In genomic region chr1:110196917-110197782, GRCh38 we compare ENCODE assay signal across 8 cellular contexts. TPM values are rescaled to one million over a fixed set of nuclear protein-coding genes. Genes with fewer than 3 reads are reported as not detected.
DNase-seq lines count a peak whose midpoint lies in the region; ATAC-seq and TF ChIP-seq lines count a peak whose summit lies in the region.

No MANE protein-coding gene starts in this region.

- TF ChIP-seq CTCF in AG04450 (IDR thresholded peaks at IDR 0.05; ENCODE audit: low read depth, low read length), result peak; percentile 97
- TF ChIP-seq CTCF in OCI-LY3 (IDR thresholded peaks at IDR 0.05; ENCODE audit: low read depth, low read length), result peak; percentile 77
- TF ChIP-seq CTCF in fibroblast of villous mesenchyme (IDR thresholded peaks at IDR 0.05; ENCODE audit: insufficient read depth, low read depth, low read length), result peak; percentile 96

- H3K36me3 Mint-ChIP-seq in activated T-cell treated with anti-CD3 and anti-CD28 coated beads, Interleukin-2, amount 50 U/mL, for 4 hours (ENCODE audit: insufficient read depth), result no peaks in the 10 kb centered on the region

- no peaks in the 10 kb centered on the region for H3K36me3 ChIP-seq in OCI-LY3 (replicated peaks; ENCODE audit: low read depth, low read length)

- H3K4me3 ChIP-seq in AG04450 (ENCODE audit: low read depth, low read length) (no peak overlapping the region), OCI-LY3 (ENCODE audit: low read length) (no peak overlapping the region), fibroblast of villous mesenchyme (ENCODE audit: low read depth, low read length) (no peak overlapping the region)

- H2AFZ ChIP-seq in OCI-LY3 (ENCODE audit: low read depth, low read length), result no peak overlapping the region

- no peak for DNase-seq in AG04450 (ENCODE audit: low read depth, low spot score)
- peak; percentile 88 for DNase-seq in HuH-7.5 (ENCODE audit: low spot score)
- DNase-seq in activated T-cell treated with anti-CD3 and anti-CD28 coated beads, Interleukin-2, amount 50 U/mL, for 4 hours, result peak; percentile 39
- peak; percentile 45 for DNase-seq in fibroblast of villous mesenchyme (ENCODE audit: low read depth)
- peak; percentile 38 for DNase-seq in renal cortical epithelial cell (ENCODE audit: low read depth)
- DNase-seq in foreskin melanocyte, result no peak

- H3K79me2 ChIP-seq in OCI-LY3 (ENCODE audit: low read length), result no peaks in the 10 kb centered on the region

- POLR2A ChIA-PET in AG04450 (lab: Yijun Ruan, JAX), result no interaction called here

- H3K27me3 Mint-ChIP-seq in activated T-cell treated with anti-CD3 and anti-CD28 coated beads, Interleukin-2, amount 50 U/mL, for 4 hours (ENCODE audit: low read depth), result no peaks in the 10 kb centered on the region

- H3K4me1 Mint-ChIP-seq in activated T-cell treated with anti-CD3 and anti-CD28 coated beads, Interleukin-2, amount 50 U/mL, for 4 hours (ENCODE audit: low read depth), result no peaks in the 10 kb centered on the region

- CTCF ChIA-PET in AG04450 (lab: Charles Lee), result interaction anchor here (0.6 to 2.9 kb wide), 48 partner anchors 9 to 315 kb away, joined by 3 to 60 read pairs (median 4); partner anchors contain the start of genes KCNC4 and RBM15

- H3K9me3 Mint-ChIP-seq in activated T-cell treated with anti-CD3 and anti-CD28 coated beads, Interleukin-2, amount 50 U/mL, for 4 hours, result no peaks in the 10 kb centered on the region

- no peak overlapping the region for H3K4me3 Mint-ChIP-seq in activated T-cell treated with anti-CD3 and anti-CD28 coated beads, Interleukin-2, amount 50 U/mL, for 4 hours

- ATAC-seq in GM18498 (IDR thresholded peaks at IDR 0.05; ENCODE audit: unreplicated experiment), result peak; percentile 70
- peak; percentile 92 to 93 for ATAC-seq in activated T-cell treated with anti-CD3 and anti-CD28 coated beads, Interleukin-2, amount 50 U/mL, for 4 hours

- no peak overlapping the region for H3K4me2 ChIP-seq in OCI-LY3 (ENCODE audit: low read length)

- H4K20me1 ChIP-seq in OCI-LY3 (ENCODE audit: insufficient read depth, low read length), result no peaks in the 10 kb centered on the region

- H3K9ac ChIP-seq in OCI-LY3 (ENCODE audit: low read length), result no peak overlapping the region

- H3K4me1 ChIP-seq in OCI-LY3 (ENCODE audit: low read length), result no peaks in the 10 kb centered on the region

- H3K27me3 ChIP-seq in AG04450 (ENCODE audit: control insufficient read depth, insufficient read depth, low read length) (peaks cover 3% of the 10 kb centered on the region), OCI-LY3 (ENCODE audit: low read depth, low read length) (no peaks in the 10 kb centered on the region)

- no peak overlapping the region for H3K27ac ChIP-seq in AG04450 (ENCODE audit: low read depth, low read length)
- H3K27ac ChIP-seq in OCI-LY3 (ENCODE audit: low read length), result no peak overlapping the region

- no peaks in the 10 kb centered on the region; the same call in 1 of the 2 replicates for H3K9me3 ChIP-seq in AG04450 (ENCODE audit: control insufficient read depth, insufficient read depth, low read length)
- H3K9me3 ChIP-seq in OCI-LY3 (ENCODE audit: insufficient read depth, low read length), result no peaks in the 10 kb centered on the region

RNA-seq across cellular contexts. Expression of gene KCNC4, which starts 13.0 kb away (rescaled TPM):
- polyA plus RNA-seq in AG04450 (2011; rRNA removed), result 0.36 and 0.63 TPM in 2 replicates
- 0.48 and 0.74 TPM in 2 replicates for polyA minus RNA-seq in AG04450 (2011; rRNA and poly(A)+ RNA removed)
- 1 to 10 TPM; 6.4 to 8.1 (median 7.9) TPM for total RNA-seq in activated T-cell treated with anti-CD3 and anti-CD28 coated beads, Interleukin-2, amount 50 U/mL, for 4 hours
- total RNA-seq in fibroblast of villous mesenchyme (0.64 and 1.7 TPM in 2 replicates), renal cortical epithelial cell (2.6 and 15.2 TPM in 2 replicates)

RNA-seq across cellular contexts. Expression of gene SLC6A17, which starts 46.9 kb away (rescaled TPM):
- polyA plus RNA-seq in AG04450 (2011; rRNA removed), result 0.02 and 0.05 TPM in 2 replicates
- polyA minus RNA-seq in AG04450 (2011; rRNA and poly(A)+ RNA removed), result 0.17 and 0.23 TPM in 2 replicates
- under 1 TPM in 2 of 3 donors, not detected in 1; 0.05 to 0.10 TPM for total RNA-seq in activated T-cell treated with anti-CD3 and anti-CD28 coated beads, Interleukin-2, amount 50 U/mL, for 4 hours
- total RNA-seq in fibroblast of villous mesenchyme (under 0.01 TPM in 2 replicates), renal cortical epithelial cell (0.35 and 0.45 TPM in 2 replicates)

Comparison
In these comparisons a context has a peak if more than half of its experiments do, and no peak if none do; other contexts are left out.
1. DNase-seq: peak in HuH-7.5 (single experiment), activated T-cell treated with anti-CD3 and anti-CD28 coated beads, Interleukin-2, amount 50 U/mL, for 4 hours (single experiment), fibroblast of villous mesenchyme (single experiment) and renal cortical epithelial cell (single experiment); none in AG04450 (single experiment) and foreskin melanocyte (single experiment).
2. Peak in every context shown above with its lines, with median percentiles within 50 percentile points of each other: CTCF ChIP-seq.